15 cellular contexts compared by ENCODE assay signal in genomic region chr17:4719684-4720221, GRCh38. TPM values are rescaled to one million over a fixed set of nuclear protein-coding genes. Genes with fewer than 3 reads are reported as not detected.
DNase-seq lines count a peak whose midpoint lies in the region; ATAC-seq and TF ChIP-seq lines count a peak whose summit lies in the region.
"Had no signal": no experiment of that assay in that cellular context is flagged by ENCODE, and none has a peak within 500 bp of the region (broad histone marks: within the 10 kb centered on the region; RNA-seq: fewer than 3 reads in every experiment).

No MANE protein-coding gene starts in this region.

- H3K27me3 Mint-ChIP-seq in activated T-cell treated with anti-CD3 and anti-CD28 coated beads, Interleukin-2, amount 50 U/mL, for 72 hours (ENCODE audit: low read depth) = no peaks in the 10 kb centered on the region
- no peaks in the 10 kb centered on the region for H3K27me3 Mint-ChIP-seq in stimulated activated naive B cell treated with anti-CD40 and anti-IgM and Interleukin-4, amounts not matched to agents 10 μg/mL and 1 μg/mL and 100 μg/mL, for 72 hours
- peaks cover 9% of the 10 kb centered on the region for H3K27me3 Mint-ChIP-seq in glutamatergic neuron (ENCODE audit: unreplicated experiment)

- no peak overlapping the region for H3K4me3 Mint-ChIP-seq in activated T-cell treated with anti-CD3 and anti-CD28 coated beads, Interleukin-2, amount 50 U/mL, for 72 hours
- no peak overlapping the region for H3K4me3 Mint-ChIP-seq in stimulated activated naive B cell treated with anti-CD40 and anti-IgM and Interleukin-4, amounts not matched to agents 10 μg/mL and 1 μg/mL and 100 μg/mL, for 72 hours
- H3K4me3 Mint-ChIP-seq in glutamatergic neuron (ENCODE audit: unreplicated experiment) = no peak overlapping the region
- H3K4me3 Mint-ChIP-seq: endodermal cell had no signal

- in situ Hi-C loops in Panc1 (cut with HindIII; ENCODE audit: low pct_unique_long_range_greater_than_20kb, low sequenced_read_pairs) = no loop called here

- DNase-seq in activated T-cell treated with anti-CD3 and anti-CD28 coated beads, Interleukin-2, amount 50 U/mL, for 72 hours = no peak
- no peak for DNase-seq in activated T-cell treated with anti-CD3 and anti-CD28 coated beads, Interleukin-2, amount 50 U/mL, for 48 hours
- DNase-seq in Panc1 (ENCODE audit: low read depth, low spot score) = no peak
- peak; percentile 57 for DNase-seq in left cardiac atrium
- no peak for DNase-seq in stimulated activated naive B cell treated with anti-CD40 and anti-IgM and Interleukin-4, amounts not matched to agents 10 μg/mL and 1 μg/mL and 100 μg/mL, for 72 hours
- no peak for DNase-seq in NCI-H1436 (lab: John Stamatoyannopoulos, UW)
- DNase-seq in glutamatergic neuron = no peak
- DNase-seq: endodermal cell; GF-D8; Karpas-422; NCI-H2029 treated with DMSO at 0.1 percent for 48 hours; OCI-M1; stimulated activated CD4-positive, alpha-beta T cell treated with anti-CD3 and anti-CD28 coated beads, Interleukin-1b, Interleukin-23, amount 100 ng/mL, for 48 hours had no signal

- intact Hi-C loops in Panc1 (cut with micrococcal nuclease; ENCODE audit: unreplicated experiment) = no loop called here
- intact Hi-C loops in left cardiac atrium (cut with DNase I) = no loop called here

- H3K4me1 ChIP-seq in Panc1 (ENCODE audit: control insufficient read depth, insufficient read depth, low read length) = peaks cover 14% of the 10 kb centered on the region
- H3K4me1 ChIP-seq: parathyroid adenoma had no signal

- H3K27ac Mint-ChIP-seq in activated T-cell treated with anti-CD3 and anti-CD28 coated beads, Interleukin-2, amount 50 U/mL, for 72 hours = peak overlapping the region; percentile 67
- peak overlapping the region; percentile 16 for H3K27ac Mint-ChIP-seq in stimulated activated naive B cell treated with anti-CD40 and anti-IgM and Interleukin-4, amounts not matched to agents 10 μg/mL and 1 μg/mL and 100 μg/mL, for 72 hours
- no peak overlapping the region for H3K27ac Mint-ChIP-seq in glutamatergic neuron (ENCODE audit: unreplicated experiment)
- H3K27ac Mint-ChIP-seq: endodermal cell had no signal

- H3K27ac ChIP-seq in Panc1 (ENCODE audit: low read length) = no peak overlapping the region
- H3K27ac ChIP-seq: parathyroid adenoma had no signal

- H3K36me3 ChIP-seq in Panc1 (ENCODE audit: control insufficient read depth, insufficient read depth, low read length) = no peaks in the 10 kb centered on the region

- BruUV-seq in Panc1 (replicated peaks; lab: Mats Ljungman, UMichigan) = no TSS peak

- ATAC-seq in activated T-cell treated with anti-CD3 and anti-CD28 coated beads, Interleukin-2, amount 50 U/mL, for 72 hours (replicated peaks in 1 of 2) = no peak
- peak; percentile 40 for ATAC-seq in Panc1
- ATAC-seq in left cardiac atrium = peak in 1 of 2 donors; percentile 62
- no peak for ATAC-seq in stimulated activated naive B cell treated with anti-CD40 and anti-IgM and Interleukin-4, amounts not matched to agents 10 μg/mL and 1 μg/mL and 100 μg/mL, for 72 hours (replicated peaks)
- ATAC-seq in GM19452 (IDR thresholded peaks at IDR 0.05; ENCODE audit: unreplicated experiment) = no peak

- no peak for TF ChIP-seq CTCF in Panc1 (IDR thresholded peaks at IDR 0.05)
- TF ChIP-seq CTCF in glutamatergic neuron (IDR thresholded peaks at IDR 0.05; ENCODE audit: partially characterized antibody, unreplicated experiment) = no peak

- peaks cover 19% of the 10 kb centered on the region for H3K4me1 Mint-ChIP-seq in activated T-cell treated with anti-CD3 and anti-CD28 coated beads, Interleukin-2, amount 50 U/mL, for 72 hours (ENCODE audit: low read depth)
- H3K4me1 Mint-ChIP-seq in stimulated activated naive B cell treated with anti-CD40 and anti-IgM and Interleukin-4, amounts not matched to agents 10 μg/mL and 1 μg/mL and 100 μg/mL, for 72 hours = peaks cover 23 to 25% of the 10 kb centered on the region in 2 donors
- H3K4me1 Mint-ChIP-seq in glutamatergic neuron (ENCODE audit: low read depth, unreplicated experiment) = peaks cover 13% of the 10 kb centered on the region
- H3K4me1 Mint-ChIP-seq: endodermal cell had no signal

- H3K36me3 Mint-ChIP-seq in activated T-cell treated with anti-CD3 and anti-CD28 coated beads, Interleukin-2, amount 50 U/mL, for 72 hours (ENCODE audit: insufficient read depth in 2 of 2) = peaks cover 12 to 15% of the 10 kb centered on the region in 2 donors
- H3K36me3 Mint-ChIP-seq in stimulated activated naive B cell treated with anti-CD40 and anti-IgM and Interleukin-4, amounts not matched to agents 10 μg/mL and 1 μg/mL and 100 μg/mL, for 72 hours = peaks cover 32 to 61% of the 10 kb centered on the region in 2 donors
- peaks cover 12% of the 10 kb centered on the region for H3K36me3 Mint-ChIP-seq in glutamatergic neuron (ENCODE audit: unreplicated experiment)

- POLR2A ChIA-PET in Panc1 (lab: Charles Lee) = no interaction called here

- no peaks in the 10 kb centered on the region for H3K9me3 Mint-ChIP-seq in activated T-cell treated with anti-CD3 and anti-CD28 coated beads, Interleukin-2, amount 50 U/mL, for 72 hours
- H3K9me3 Mint-ChIP-seq in stimulated activated naive B cell treated with anti-CD40 and anti-IgM and Interleukin-4, amounts not matched to agents 10 μg/mL and 1 μg/mL and 100 μg/mL, for 72 hours = no peaks in the 10 kb centered on the region
- peaks cover 5% of the 10 kb centered on the region for H3K9me3 Mint-ChIP-seq in glutamatergic neuron (ENCODE audit: unreplicated experiment)
- H3K9me3 Mint-ChIP-seq: endodermal cell had no signal

- H3K9me3 ChIP-seq in Panc1 (ENCODE audit: control insufficient read depth, insufficient read depth, low read depth, low read length) = no peaks in the 10 kb centered on the region

- no peaks in the 10 kb centered on the region for H3K27me3 ChIP-seq in Panc1 (ENCODE audit: control insufficient read depth, insufficient read depth, low read length)

- CTCF ChIA-PET in Panc1 (lab: Charles Lee) = no interaction called here

- H3K4me3 ChIP-seq in Panc1 (ENCODE audit: low read depth in 2 of 2, low read length in 2 of 2) = no peak overlapping the region

RNA-seq across cellular contexts. Expression of gene ARRB2, which starts 9.3 kb away (rescaled TPM):
- total RNA-seq in activated T-cell treated with anti-CD3 and anti-CD28 coated beads, Interleukin-2, amount 50 U/mL, for 72 hours = 100 to 1,000 TPM; 216 to 258 TPM
- total RNA-seq in Panc1 (2021; ENCODE audit: unreplicated experiment) (39.2 TPM), left cardiac atrium (10 to 100 TPM; 30.7 to 43.5 TPM), glutamatergic neuron (ENCODE audit: unreplicated experiment) (106 TPM)
- polyA plus RNA-seq in Panc1 (2012; ENCODE audit: insufficient read length) = 51.6 TPM

RNA-seq across cellular contexts. Expression of gene MED11, which starts 11.5 kb away (rescaled TPM):
- total RNA-seq in activated T-cell treated with anti-CD3 and anti-CD28 coated beads, Interleukin-2, amount 50 U/mL, for 72 hours = 10 to 100 TPM in 1 of 2 donors, 1 to 10 TPM in 1; 9.9 to 14.0 TPM
- total RNA-seq in Panc1 (2021; ENCODE audit: unreplicated experiment) (12.5 TPM), left cardiac atrium (10 to 100 TPM; 16.9 to 17.6 TPM), glutamatergic neuron (ENCODE audit: unreplicated experiment) (12.5 TPM)
- 20.5 TPM for polyA plus RNA-seq in Panc1 (2012; ENCODE audit: insufficient read length)

RNA-seq across cellular contexts. Expression of gene PELP1, which starts 15.8 kb away (rescaled TPM):
- 100 to 1,000 TPM in 1 of 2 donors, 10 to 100 TPM in 1; 93.8 to 113 TPM for total RNA-seq in activated T-cell treated with anti-CD3 and anti-CD28 coated beads, Interleukin-2, amount 50 U/mL, for 72 hours
- total RNA-seq in Panc1 (2021; ENCODE audit: unreplicated experiment) (84.1 TPM), left cardiac atrium (10 to 100 TPM; 36.4 to 38.7 TPM), glutamatergic neuron (ENCODE audit: unreplicated experiment) (63.7 TPM)
- 41.7 TPM for polyA plus RNA-seq in Panc1 (2012; ENCODE audit: insufficient read length)

RNA-seq across cellular contexts. Expression of gene ZMYND15, which starts 19.9 kb away (rescaled TPM):
- total RNA-seq in activated T-cell treated with anti-CD3 and anti-CD28 coated beads, Interleukin-2, amount 50 U/mL, for 72 hours = under 1 TPM in 1 of 2 donors, not detected in 1; 0.17 TPM
- total RNA-seq in Panc1 (2021; ENCODE audit: unreplicated experiment) (0.28 TPM), left cardiac atrium (under 1 TPM; 0.21 to 0.39 TPM), glutamatergic neuron (ENCODE audit: unreplicated experiment) (not detected)
- 0.22 TPM for polyA plus RNA-seq in Panc1 (2012; ENCODE audit: insufficient read length)
- total RNA-seq: endodermal cell had no signal

RNA-seq across cellular contexts. Expression of gene CXCL16, which starts 20.0 kb away (rescaled TPM):
- total RNA-seq in activated T-cell treated with anti-CD3 and anti-CD28 coated beads, Interleukin-2, amount 50 U/mL, for 72 hours = 1 to 10 TPM; 2.2 to 4.3 TPM
- total RNA-seq in Panc1 (2021; ENCODE audit: unreplicated experiment) (5.3 TPM), left cardiac atrium (1 to 10 TPM; 6.5 to 8.2 TPM), glutamatergic neuron (ENCODE audit: unreplicated experiment) (not detected)
- 4.2 TPM for polyA plus RNA-seq in Panc1 (2012; ENCODE audit: insufficient read length)
